Comparison of ENCODE assay signal across 28 cellular contexts in the genomic region with DNA sequence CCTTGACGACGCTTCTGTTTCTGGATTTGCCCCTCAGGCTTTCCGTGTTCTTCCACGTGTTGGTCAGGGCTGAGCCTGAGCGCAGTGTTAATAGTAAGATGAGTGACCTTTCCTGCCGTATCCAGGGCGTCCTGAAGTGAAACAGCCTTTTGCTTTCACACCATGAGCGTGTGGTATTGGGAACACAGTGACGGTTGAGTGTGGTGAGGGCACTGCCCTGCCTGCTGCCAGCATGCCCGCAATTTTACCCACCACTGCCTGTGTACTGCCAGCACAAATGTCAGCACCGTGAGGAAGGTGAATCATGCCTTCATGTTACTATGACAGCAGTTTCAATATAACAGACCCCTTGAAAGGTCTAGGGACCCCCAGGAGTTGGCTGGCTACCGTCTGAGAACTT.
"Had no signal": no experiment of that assay in that cellular context is flagged by ENCODE, and none has a peak within 500 bp of the region (broad histone marks: within the 10 kb centered on the region; RNA-seq: fewer than 3 reads in every experiment).

No MANE protein-coding gene starts in this region.

- H3K27me3 Mint-ChIP-seq: naive B cell; stimulated activated naive CD8-positive, alpha-beta T cell treated with anti-CD3 and anti-CD28 coated beads, Interleukin-15, Interleukin-2, amounts not matched to agents 100 ng/mL and 50 ng/mL, for 24 hours; type B pancreatic cell had no signal

- H3K27ac ChIP-seq: left lung, lower lobe of right lung, neural progenitor cell, neutrophil, pancreas, psoas muscle, right lobe of liver, spleen, suprapubic skin, thoracic aorta, tibial artery, vagina had no signal

- H3K4me3 Mint-ChIP-seq: immature natural killer cell; naive B cell; natural killer cell; nephron progenitor cell; neural progenitor cell; stimulated activated effector memory CD8-positive, alpha-beta T cell treated with anti-CD3 and anti-CD28 coated beads, Interleukin-12 subunit alpha, Interleukin-12 subunit beta, amount 100 ng/mL, for 72 hours; stimulated activated naive CD8-positive, alpha-beta T cell treated with anti-CD3 and anti-CD28 coated beads, Interleukin-15, Interleukin-2, amounts not matched to agents 100 ng/mL and 50 ng/mL, for 24 hours; type B pancreatic cell had no signal

- H3K4me2 ChIP-seq: neural progenitor cell had no signal

- ATAC-seq: left colon; left lung; lower lobe of right lung; natural killer cell; pancreas; psoas muscle; right lobe of liver; stimulated activated effector memory CD8-positive, alpha-beta T cell treated with anti-CD3 and anti-CD28 coated beads, Interleukin-12 subunit alpha, Interleukin-12 subunit beta, amount 100 ng/mL, for 72 hours had no signal

- FAIRE-seq: kidney, pancreas, small intestine had no signal

- H3K36me3 ChIP-seq: neural progenitor cell, pancreas had no signal

- H3K27ac Mint-ChIP-seq: natural killer cell; nephron progenitor cell; neural progenitor cell; stimulated activated effector memory CD8-positive, alpha-beta T cell treated with anti-CD3 and anti-CD28 coated beads, Interleukin-12 subunit alpha, Interleukin-12 subunit beta, amount 100 ng/mL, for 72 hours; stimulated activated naive CD8-positive, alpha-beta T cell treated with anti-CD3 and anti-CD28 coated beads, Interleukin-15, Interleukin-2, amounts not matched to agents 100 ng/mL and 50 ng/mL, for 24 hours; type B pancreatic cell had no signal

- H2AFZ ChIP-seq: neural progenitor cell had no signal

- H3K9me3 Mint-ChIP-seq: immature natural killer cell; naive B cell; natural killer cell; stimulated activated effector memory CD8-positive, alpha-beta T cell treated with anti-CD3 and anti-CD28 coated beads, Interleukin-12 subunit alpha, Interleukin-12 subunit beta, amount 100 ng/mL, for 72 hours; stimulated activated naive CD8-positive, alpha-beta T cell treated with anti-CD3 and anti-CD28 coated beads, Interleukin-15, Interleukin-2, amounts not matched to agents 100 ng/mL and 50 ng/mL, for 24 hours; type B pancreatic cell had no signal

- H3K4me1 Mint-ChIP-seq: neural progenitor cell had no signal

- H3K36me3 Mint-ChIP-seq: natural killer cell had no signal

- H3K9me3 ChIP-seq: left lung, lower lobe of right lung, neutrophil, pancreas, psoas muscle, right lobe of liver, spleen, suprapubic skin, thoracic aorta, tibial artery, vagina had no signal

- H3K4me1 ChIP-seq: left lung, lower lobe of right lung, neural progenitor cell, pancreas, psoas muscle, right lobe of liver, spleen, suprapubic skin, tibial artery, vagina had no signal

- H3K4me3 ChIP-seq: left lung, lower lobe of right lung, neural progenitor cell, pancreas, psoas muscle, right lobe of liver, spleen, suprapubic skin, thoracic aorta, tibial artery, vagina had no signal

- H3K27me3 ChIP-seq: left lung, neural progenitor cell, neutrophil, pancreas, right lobe of liver, spleen, suprapubic skin, tibial artery, vagina had no signal

- DNase-seq: hypothalamus; immature natural killer cell; kidney; left colon; left lung; lower lobe of right lung; mammary epithelial cell; mesenchymal stem cell; naive B cell; natural killer cell; nephron progenitor cell; occipital lobe; pancreas; psoas muscle; right lobe of liver; small intestine; spleen; stimulated activated CD4-positive, alpha-beta T cell treated with anti-CD3 and anti-CD28 coated beads, Interleukin-4, amount 100 ng/mL, for 24 hours; stimulated activated naive CD4-positive, alpha-beta T cell; tibial artery had no signal
